25 cellular contexts compared by ENCODE assay signal in the genomic region with DNA sequence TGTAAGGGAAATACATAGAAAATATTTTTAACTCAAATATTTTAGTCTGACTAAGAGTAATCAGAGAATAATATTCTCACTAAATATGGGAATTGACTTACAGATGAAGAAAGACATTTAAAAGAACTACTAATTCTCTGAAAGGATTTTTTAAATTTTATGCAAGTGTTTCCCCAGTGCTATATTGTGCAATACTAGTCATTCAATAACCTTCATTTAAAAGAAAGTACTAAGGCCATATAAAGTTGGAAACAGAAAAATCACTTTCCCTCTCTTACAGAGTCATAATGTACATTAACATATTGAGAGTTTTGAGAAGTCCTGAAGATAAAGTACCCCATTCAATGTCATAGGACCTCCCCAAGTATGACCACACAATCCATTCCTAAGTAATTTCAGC.
"Had no signal": no experiment of that assay in that cellular context is flagged by ENCODE, and none has a peak within 500 bp of the region (broad histone marks: within the 10 kb centered on the region; RNA-seq: fewer than 3 reads in every experiment).

No MANE protein-coding gene starts in this region.

- FAIRE-seq: colon, endothelial cell of umbilical vein, frontal cortex, kidney had no signal

- H3K4me3 ChIP-seq: coronary artery, dorsolateral prefrontal cortex, esophagus muscularis mucosa, gastroesophageal sphincter, heart left ventricle, hepatocyte, lower lobe of right lung, mucosa of descending colon had no signal

- H3K4me1 ChIP-seq: foreskin keratinocyte, heart left ventricle, lower lobe of right lung had no signal

- H3K79me2 ChIP-seq: hepatocyte had no signal

- H3K27ac ChIP-seq: coronary artery, dorsolateral prefrontal cortex, esophagus muscularis mucosa, foreskin keratinocyte, gastroesophageal sphincter, heart left ventricle, hepatocyte, lower lobe of right lung had no signal

- H2AFZ ChIP-seq: hepatocyte had no signal

- H3K4me2 ChIP-seq: hepatocyte had no signal

- H3K36me3 ChIP-seq: esophagus muscularis mucosa, gastroesophageal sphincter, heart left ventricle, lower lobe of right lung had no signal

- H3K27me3 ChIP-seq: dorsolateral prefrontal cortex, esophagus muscularis mucosa, foreskin keratinocyte, gastroesophageal sphincter, heart left ventricle, hepatocyte had no signal

- ATAC-seq: foreskin keratinocyte, gastroesophageal sphincter, heart left ventricle, left colon, left lobe of liver, left ventricle myocardium superior, lower lobe of right lung, mucosa of descending colon had no signal

- H3K9me3 ChIP-seq: gastroesophageal sphincter, lower lobe of right lung, mucosa of descending colon had no signal

- DNase-seq: dermis blood vessel endothelial cell; dorsolateral prefrontal cortex; effector CD4-positive, alpha-beta T cell; effector memory CD4-positive, alpha-beta T cell; foreskin keratinocyte; heart left ventricle; hypothalamus; immature natural killer cell; islet precursor cell; kidney; kidney glomerular epithelial cell; left colon; left ventricle myocardium superior; lower lobe of right lung; mesenchymal stem cell; mucosa of descending colon; naive B cell had no signal
